In the genomic region with DNA sequence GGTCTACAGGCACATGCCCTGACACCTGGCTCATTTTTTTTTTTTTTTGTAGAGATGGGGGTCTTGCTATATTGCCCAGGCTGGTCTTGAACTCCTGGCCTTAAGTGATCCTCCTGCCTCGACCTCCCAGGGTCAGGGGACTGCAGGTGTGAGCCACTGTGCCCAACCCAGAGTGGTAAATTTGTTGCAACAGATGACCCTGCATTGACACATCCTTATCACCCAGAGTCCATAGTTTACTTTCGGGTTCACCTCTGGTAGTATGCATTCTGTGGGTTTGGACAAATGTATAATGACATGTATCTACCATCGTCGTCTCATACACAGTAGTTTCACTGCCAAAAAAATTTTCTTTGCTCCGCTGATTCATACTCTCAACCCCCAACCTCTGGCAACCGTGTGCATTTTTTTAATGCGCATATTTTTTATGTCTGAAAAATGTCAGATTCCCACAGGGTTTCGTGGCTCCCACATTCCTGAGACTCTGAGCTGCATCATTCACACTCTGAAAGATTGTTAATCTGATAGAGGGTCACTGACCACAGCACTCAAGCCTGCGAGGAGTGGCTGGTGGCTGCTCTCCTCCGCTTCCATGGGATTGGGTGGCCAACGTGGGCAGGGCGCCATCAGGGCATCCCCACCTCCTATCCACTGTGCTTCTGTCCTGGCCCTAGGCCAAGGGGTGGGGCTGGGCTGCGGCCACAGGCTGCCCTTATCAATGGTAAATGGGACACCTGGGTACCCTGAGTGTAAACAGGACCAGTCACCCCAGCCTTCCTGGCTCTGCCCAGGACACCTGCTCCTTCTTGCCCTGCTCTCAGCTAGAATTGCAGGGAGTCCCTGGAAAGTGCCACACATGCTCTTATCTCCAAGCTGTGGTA, we compare ENCODE assay signal across 8 cellular contexts. TPM values are rescaled to one million over a fixed set of nuclear protein-coding genes. Genes with fewer than 3 reads are reported as not detected.
DNase-seq lines count a peak whose midpoint lies in the region; ATAC-seq, FAIRE-seq and TF ChIP-seq lines count a peak whose summit lies in the region.

No MANE protein-coding gene starts in this region.

- H3K9me3 Mint-ChIP-seq in nephron progenitor cell: no peaks in the 10 kb centered on the region

- peaks cover 33% of the 10 kb centered on the region for H3K36me3 ChIP-seq in BLaER1

- peak overlapping the region; percentile 77 for H3K27ac Mint-ChIP-seq in nephron progenitor cell

- FAIRE-seq in frontal cortex (lab: Jason Lieb, UNC): no peak

- H4K20me1 ChIP-seq in BLaER1: peaks cover 100% of the 10 kb centered on the region

- no peaks in the 10 kb centered on the region for H3K9me3 ChIP-seq in BLaER1

- ATAC-seq in HG02588 (IDR thresholded peaks at IDR 0.05; ENCODE audit: unreplicated experiment) (no peak), GM19455 (IDR thresholded peaks at IDR 0.05; ENCODE audit: unreplicated experiment) (no peak)

- no peak overlapping the region for H3K4me3 Mint-ChIP-seq in nephron progenitor cell

- no peaks in the 10 kb centered on the region for H3K27me3 Mint-ChIP-seq in nephron progenitor cell (ENCODE audit: low read depth, poor library complexity)

- peak overlapping the region; percentile 25 for H3K4me2 ChIP-seq in BLaER1

- H3K27me3 ChIP-seq in BLaER1: no peaks in the 10 kb centered on the region

- peaks cover 45% of the 10 kb centered on the region for H3K4me1 ChIP-seq in BLaER1

- H3K27ac ChIP-seq in BLaER1: no peak overlapping the region

- H3K36me3 Mint-ChIP-seq in nephron progenitor cell (ENCODE audit: low read depth): peaks cover 20% of the 10 kb centered on the region

- TF ChIP-seq CTCF in nephron progenitor cell (IDR thresholded peaks at IDR 0.05): no peak

- H3K4me3 ChIP-seq in BLaER1: no peak overlapping the region

- H3K9ac ChIP-seq in BLaER1: no peak overlapping the region

- H3K4me1 Mint-ChIP-seq in nephron progenitor cell: peaks cover 59% of the 10 kb centered on the region

- DNase-seq in NCI-H2029 treated with DMSO at 0.1 percent for 48 hours (lab: John Stamatoyannopoulos, UW) (peak; percentile 65), dedifferentiated amniotic fluid mesenchymal stem cell (ENCODE audit: extremely low spot score) (peak; percentile 90), nephron progenitor cell (no peak), frontal cortex (ENCODE audit: low spot score in 2 of 2) (no peak), cortex of kidney (lab: John Stamatoyannopoulos, UW) (no peak)

RNA-seq across cellular contexts. Expression of gene NDST1, which starts 9.6 kb away (rescaled TPM):
- total RNA-seq in frontal cortex: 16.3 TPM

Comparison
In these comparisons a context has a peak if more than half of its experiments do, and no peak if none do; other contexts are left out.
1. DNase-seq: peak in NCI-H2029 treated with DMSO at 0.1 percent for 48 hours (single experiment) and dedifferentiated amniotic fluid mesenchymal stem cell (single experiment); none in nephron progenitor cell (single experiment), frontal cortex (0 of 2) and cortex of kidney (single experiment).